ENCODE assay signal across 1 cellular context in the genomic region with DNA sequence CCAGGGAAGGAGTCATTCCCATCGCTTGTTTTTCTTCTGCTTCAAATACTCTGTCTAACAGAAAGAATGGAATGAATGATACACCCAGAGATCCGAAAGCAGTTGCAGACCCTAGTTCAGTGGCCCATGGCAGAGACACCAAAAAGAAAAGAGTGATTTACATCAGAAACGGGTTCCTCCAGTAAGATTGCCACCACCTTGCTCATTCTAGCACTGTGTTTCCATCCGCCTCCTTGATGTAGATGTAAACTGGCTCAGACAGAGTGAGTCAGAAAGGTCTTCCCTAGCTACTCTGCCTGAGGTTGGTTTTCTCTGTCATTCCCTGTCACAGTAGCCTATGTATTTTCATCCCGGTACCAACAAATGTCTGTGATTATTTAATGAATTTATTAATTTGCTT.
TF ChIP-seq lines count a peak whose summit lies in the region.

No MANE protein-coding gene starts in this region.

TF ChIP-seq in GM23338, 12 proteins besides CTCF, POLR2A, EP300 and RAD21 (continued from another document):
- TF ChIP-seq REST (IDR thresholded peaks at IDR 0.05; ENCODE audit: unreplicated experiment) (no peak), POLR2AphosphoS5 (IDR thresholded peaks at IDR 0.05; ENCODE audit: low read depth) (no peak), STAT1 (IDR thresholded peaks at IDR 0.05; ENCODE audit: unreplicated experiment) (no peak), ZNF462 (CRISPR knock-in tag; IDR thresholded peaks at IDR 0.05) (no peak), NANOG (IDR thresholded peaks at IDR 0.05; ENCODE audit: borderline replicate concordance) (no peak), EZH2 (IDR thresholded peaks at IDR 0.05; ENCODE audit: low read depth, unreplicated experiment) (no peak), ZNF114 (CRISPR knock-in tag; IDR thresholded peaks at IDR 0.05) (no peak), JUNB (IDR thresholded peaks at IDR 0.05; ENCODE audit: unreplicated experiment) (no peak), ZNF331 (CRISPR knock-in tag; IDR thresholded peaks at IDR 0.05; ENCODE audit: low read depth) (no peak), CREB1 (CRISPR knock-in tag; IDR thresholded peaks at IDR 0.05; ENCODE audit: low read depth) (no peak)
- TF ChIP-seq, protein P1, sequence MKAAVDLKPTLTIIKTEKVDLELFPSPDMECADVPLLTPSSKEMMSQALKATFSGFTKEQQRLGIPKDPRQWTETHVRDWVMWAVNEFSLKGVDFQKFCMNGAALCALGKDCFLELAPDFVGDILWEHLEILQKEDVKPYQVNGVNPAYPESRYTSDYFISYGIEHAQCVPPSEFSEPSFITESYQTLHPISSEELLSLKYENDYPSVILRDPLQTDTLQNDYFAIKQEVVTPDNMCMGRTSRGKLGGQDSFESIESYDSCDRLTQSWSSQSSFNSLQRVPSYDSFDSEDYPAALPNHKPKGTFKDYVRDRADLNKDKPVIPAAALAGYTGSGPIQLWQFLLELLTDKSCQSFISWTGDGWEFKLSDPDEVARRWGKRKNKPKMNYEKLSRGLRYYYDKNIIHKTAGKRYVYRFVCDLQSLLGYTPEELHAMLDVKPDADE (IDR thresholded peaks at IDR 0.05), result no peak
